Comparison of ENCODE assay signal across 8 cellular contexts in genomic region chrX:75273483-75273882, GRCh38. TPM values are rescaled to one million over a fixed set of nuclear protein-coding genes. Genes with fewer than 3 reads are reported as not detected.
A peak's percentile ranks its signal among the peaks of the same experiment; 100 is the strongest.
DNase-seq lines count a peak whose midpoint lies in the region; ATAC-seq and TF ChIP-seq lines count a peak whose summit lies in the region.

No MANE protein-coding gene starts in this region.

- H3K9me3 ChIP-seq in SK-N-MC (ENCODE audit: low read depth, low read length), result no peaks in the 10 kb centered on the region

- peak overlapping the region; percentile 80 for H3K4me3 ChIP-seq in SK-N-MC
- H3K4me3 ChIP-seq in fibroblast of mammary gland (ENCODE audit: control insufficient read depth, low read depth, low read length), result peak overlapping the region; percentile 76

- H3K27me3 Mint-ChIP-seq in osteocyte (ENCODE audit: unreplicated experiment), result no peaks in the 10 kb centered on the region

- H3K36me3 Mint-ChIP-seq in osteocyte (ENCODE audit: unreplicated experiment), result no peaks in the 10 kb centered on the region

- H3K9me3 Mint-ChIP-seq in osteocyte (ENCODE audit: unreplicated experiment), result peaks cover 7% of the 10 kb centered on the region

- DNase-seq in SK-N-MC (ENCODE audit: low read depth, low spot score) (no peak), fibroblast of mammary gland (ENCODE audit: low read depth) (no peak), osteocyte (ENCODE audit: extremely low spot score, unreplicated experiment) (no peak), NCI-H1694 treated with DMSO at 0.1 percent for 48 hours (lab: John Stamatoyannopoulos, UW) (no peak), UCSD-AML1 (lab: John Stamatoyannopoulos, UW; ENCODE audit: unreplicated experiment) (no peak), GM19240 (ENCODE audit: insufficient read length, low spot score) (no peak)

- peak; percentile 3 for ATAC-seq in GM18858 (IDR thresholded peaks at IDR 0.05; ENCODE audit: unreplicated experiment)
- ATAC-seq in HG02798 (IDR thresholded peaks at IDR 0.05; ENCODE audit: poor library complexity, unreplicated experiment), result peak; percentile 2

- H3K27ac Mint-ChIP-seq in osteocyte (ENCODE audit: unreplicated experiment), result peak overlapping the region; percentile 96

- TF ChIP-seq CTCF in fibroblast of mammary gland (conservative IDR thresholded peaks at IDR 0.05; ENCODE audit: control insufficient read depth, insufficient read depth, low read depth, low read length) (no peak), osteocyte (IDR thresholded peaks at IDR 0.05) (no peak)

- H3K9ac ChIP-seq in SK-N-MC (ENCODE audit: insufficient read length), result no peak overlapping the region

- no peak overlapping the region for H3K27ac ChIP-seq in SK-N-MC

- H3K4me3 Mint-ChIP-seq in osteocyte (ENCODE audit: unreplicated experiment), result peak overlapping the region; percentile 90

- H3K36me3 ChIP-seq in SK-N-MC (ENCODE audit: insufficient read depth, low read length), result no peaks in the 10 kb centered on the region

- peaks cover 17% of the 10 kb centered on the region for H3K4me1 Mint-ChIP-seq in osteocyte (ENCODE audit: unreplicated experiment)

RNA-seq across cellular contexts. Expression of gene UPRT, which starts 0.4 kb away (rescaled TPM):
- total RNA-seq in osteocyte, result 11.3 and 13.7 TPM in 2 replicates
